In genomic region chr19:6694147-6694815, GRCh38 we compare ENCODE assay signal across 1 cellular context.
TF ChIP-seq lines count a peak whose summit lies in the region.

No MANE protein-coding gene starts in this region.

TF ChIP-seq in HEK293T, 16 proteins besides CTCF, POLR2A, EP300 and RAD21:
- no peak for TF ChIP-seq FOXM1 (IDR thresholded peaks at IDR 0.05; ENCODE audit: borderline replicate concordance)
- TF ChIP-seq, protein P1, sequence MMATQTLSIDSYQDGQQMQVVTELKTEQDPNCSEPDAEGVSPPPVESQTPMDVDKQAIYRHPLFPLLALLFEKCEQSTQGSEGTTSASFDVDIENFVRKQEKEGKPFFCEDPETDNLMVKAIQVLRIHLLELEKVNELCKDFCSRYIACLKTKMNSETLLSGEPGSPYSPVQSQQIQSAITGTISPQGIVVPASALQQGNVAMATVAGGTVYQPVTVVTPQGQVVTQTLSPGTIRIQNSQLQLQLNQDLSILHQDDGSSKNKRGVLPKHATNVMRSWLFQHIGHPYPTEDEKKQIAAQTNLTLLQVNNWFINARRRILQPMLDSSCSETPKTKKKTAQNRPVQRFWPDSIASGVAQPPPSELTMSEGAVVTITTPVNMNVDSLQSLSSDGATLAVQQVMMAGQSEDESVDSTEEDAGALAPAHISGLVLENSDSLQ (IDR thresholded peaks at IDR 0.05), result no peak
